In the genomic region with DNA sequence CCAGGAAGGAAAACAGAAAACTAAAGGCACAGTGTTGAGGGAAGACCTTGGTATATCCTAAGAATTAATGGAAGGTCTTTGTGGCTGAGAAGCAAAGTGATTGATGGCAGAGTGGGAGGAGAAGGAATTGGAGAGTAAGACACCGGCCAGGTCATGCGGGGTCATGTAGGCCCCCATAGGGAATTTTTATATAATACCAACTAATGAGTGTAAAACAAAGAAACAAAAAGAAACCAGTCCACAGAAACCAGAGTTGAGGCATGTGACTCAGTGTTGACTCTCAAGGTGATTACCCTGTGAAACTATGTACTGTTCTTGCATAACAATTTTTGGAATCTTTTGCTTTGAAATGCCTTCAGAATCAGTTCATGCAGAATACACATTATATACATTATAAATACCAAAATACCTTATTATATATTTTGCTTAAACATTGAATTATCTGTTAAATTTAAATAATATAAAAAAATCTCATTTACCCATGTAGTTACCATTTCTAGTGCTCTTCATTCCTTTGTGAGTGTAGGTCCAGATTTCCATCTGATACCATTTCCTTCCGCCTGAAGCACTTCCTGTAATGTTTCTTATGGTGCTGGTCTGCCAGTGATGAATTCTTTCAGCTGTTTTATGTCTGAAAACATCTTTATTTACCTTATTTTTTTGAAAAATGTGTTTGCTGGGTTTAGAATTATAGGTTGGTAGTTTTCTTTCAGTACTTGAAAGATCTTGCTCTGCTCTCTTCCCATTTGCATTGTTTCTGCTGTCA, we compare ENCODE assay signal across 2 cellular contexts.
TF ChIP-seq lines count a peak whose summit lies in the region.

No MANE protein-coding gene starts in this region.

TF ChIP-seq in IMR-90, 13 proteins besides CTCF, POLR2A, EP300 and RAD21 (continued from another document):
- TF ChIP-seq, protein P1, sequence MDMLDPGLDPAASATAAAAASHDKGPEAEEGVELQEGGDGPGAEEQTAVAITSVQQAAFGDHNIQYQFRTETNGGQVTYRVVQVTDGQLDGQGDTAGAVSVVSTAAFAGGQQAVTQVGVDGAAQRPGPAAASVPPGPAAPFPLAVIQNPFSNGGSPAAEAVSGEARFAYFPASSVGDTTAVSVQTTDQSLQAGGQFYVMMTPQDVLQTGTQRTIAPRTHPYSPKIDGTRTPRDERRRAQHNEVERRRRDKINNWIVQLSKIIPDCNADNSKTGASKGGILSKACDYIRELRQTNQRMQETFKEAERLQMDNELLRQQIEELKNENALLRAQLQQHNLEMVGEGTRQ (IDR thresholded peaks at IDR 0.05; ENCODE audit: low read depth, low read length): peak; percentile 71; the same call in 1 of the 2 replicates
- TF ChIP-seq CHD1 (IDR thresholded peaks at IDR 0.05; ENCODE audit: low read depth, low read length) (no peak), RCOR1 (IDR thresholded peaks at IDR 0.05; ENCODE audit: insufficient replicate concordance, low read length) (no peak), SMC3 (IDR thresholded peaks at IDR 0.05; ENCODE audit: low read depth, low read length) (no peak), BHLHE40 (IDR thresholded peaks at IDR 0.05; ENCODE audit: low read depth, low read length) (peak; percentile 53; the same call in 1 of the 2 replicates), CEBPB (IDR thresholded peaks at IDR 0.05; ENCODE audit: low read depth, low read length) (peak; percentile 96), FOS (IDR thresholded peaks at IDR 0.05; ENCODE audit: low read depth, low read length) (peak; percentile 80), MAFK (IDR thresholded peaks at IDR 0.05; ENCODE audit: low read depth, low read length) (no peak)
- TF ChIP-seq, protein P2, sequence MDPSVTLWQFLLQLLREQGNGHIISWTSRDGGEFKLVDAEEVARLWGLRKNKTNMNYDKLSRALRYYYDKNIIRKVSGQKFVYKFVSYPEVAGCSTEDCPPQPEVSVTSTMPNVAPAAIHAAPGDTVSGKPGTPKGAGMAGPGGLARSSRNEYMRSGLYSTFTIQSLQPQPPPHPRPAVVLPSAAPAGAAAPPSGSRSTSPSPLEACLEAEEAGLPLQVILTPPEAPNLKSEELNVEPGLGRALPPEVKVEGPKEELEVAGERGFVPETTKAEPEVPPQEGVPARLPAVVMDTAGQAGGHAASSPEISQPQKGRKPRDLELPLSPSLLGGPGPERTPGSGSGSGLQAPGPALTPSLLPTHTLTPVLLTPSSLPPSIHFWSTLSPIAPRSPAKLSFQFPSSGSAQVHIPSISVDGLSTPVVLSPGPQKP (IDR thresholded peaks at IDR 0.05; ENCODE audit: borderline replicate concordance, low read depth, low read length): no peak

TF ChIP-seq in liver, 16 proteins besides CTCF, POLR2A, EP300 and RAD21 (continued from another document):
- TF ChIP-seq REST (IDR thresholded peaks at IDR 0.05): no peak
- no peak for TF ChIP-seq SP1 (IDR thresholded peaks at IDR 0.05)
- no peak for TF ChIP-seq HNF4G (IDR thresholded peaks at IDR 0.05)
- TF ChIP-seq GABPA (IDR thresholded peaks at IDR 0.05 in 1 of 2, conservative IDR thresholded peaks at IDR 0.05 in 1 of 2): no peak
- TF ChIP-seq, protein P3, sequence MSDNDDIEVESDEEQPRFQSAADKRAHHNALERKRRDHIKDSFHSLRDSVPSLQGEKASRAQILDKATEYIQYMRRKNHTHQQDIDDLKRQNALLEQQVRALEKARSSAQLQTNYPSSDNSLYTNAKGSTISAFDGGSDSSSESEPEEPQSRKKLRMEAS (IDR thresholded peaks at IDR 0.05): no peak
- TF ChIP-seq JUND (IDR thresholded peaks at IDR 0.05): no peak
- no peak for TF ChIP-seq YY1 (IDR thresholded peaks at IDR 0.05)
- TF ChIP-seq RXRA (IDR thresholded peaks at IDR 0.05): peak in 1 of 2 donors; percentile 31
- TF ChIP-seq EGR1 (IDR thresholded peaks at IDR 0.05; ENCODE audit: low read depth in 2 of 2): no peak
- TF ChIP-seq ATF3 (IDR thresholded peaks at IDR 0.05): no peak
- no peak for TF ChIP-seq ZBTB33 (IDR thresholded peaks at IDR 0.05)
- no peak for TF ChIP-seq NR2F2 (IDR thresholded peaks at IDR 0.05)
- TF ChIP-seq TAF1 (conservative IDR thresholded peaks at IDR 0.05): no peak
- TF ChIP-seq FOXA1 (IDR thresholded peaks at IDR 0.05): peak; percentile 26
